13 cellular contexts compared by ENCODE assay signal in genomic region chr4:99383833-99384392, GRCh38. TPM values are rescaled to one million over a fixed set of nuclear protein-coding genes. Genes with fewer than 3 reads are reported as not detected.
DNase-seq lines count a peak whose midpoint lies in the region; ATAC-seq and TF ChIP-seq lines count a peak whose summit lies in the region.
"Had no signal": no experiment of that assay in that cellular context is flagged by ENCODE, and none has a peak within 500 bp of the region (broad histone marks: within the 10 kb centered on the region; RNA-seq: fewer than 3 reads in every experiment).

No MANE protein-coding gene starts in this region.

- TF ChIP-seq CTCF in fibroblast of the aortic adventitia (IDR thresholded peaks at IDR 0.05; ENCODE audit: insufficient read depth, low read length) (no peak), omental fat pad (IDR thresholded peaks at IDR 0.05) (no peak)

- H3K4me1 ChIP-seq in adipocyte (ENCODE audit: control insufficient read depth, insufficient read depth, low read length) = peaks cover 47% of the 10 kb centered on the region
- H3K4me1 ChIP-seq: SJCRH30 had no signal

- H3K9me3 ChIP-seq in adipocyte (ENCODE audit: control insufficient read depth, low read length) = no peaks in the 10 kb centered on the region
- H3K9me3 ChIP-seq: SJCRH30 had no signal

- peak; percentile 97 for DNase-seq in adipocyte (ENCODE audit: low read depth)
- DNase-seq in fibroblast of the aortic adventitia (ENCODE audit: low read depth) = peak; percentile 100
- DNase-seq in omental fat pad (ENCODE audit: low spot score) = no peak
- DNase-seq in ecto neural progenitor cell (ENCODE audit: low spot score) = no peak
- DNase-seq in activated CD4-positive, alpha-beta memory T cell treated with anti-CD3 and anti-CD28 coated beads, Interleukin-2, amount 10 ng/mL, durations not matched to agents 7 days and 5 days = no peak
- DNase-seq in activated gamma-delta T cell treated with Interleukin-2 at 50 U/mL for 16 hours = no peak
- DNase-seq: activated effector memory CD4-positive, alpha-beta T cell treated with anti-CD3 and anti-CD28 coated beads, Interleukin-2, amount 50 U/mL, for 16 hours; DMS53; effector memory CD4-positive, alpha-beta T cell; SJCRH30 had no signal

- ATAC-seq in omental fat pad (ENCODE audit: low FRiP score) (peak; percentile 75), GM18861 (IDR thresholded peaks at IDR 0.05; ENCODE audit: unreplicated experiment) (no peak)
- ATAC-seq: activated CD4-positive, CD25-positive, alpha-beta regulatory T cell treated with anti-CD3 and anti-CD28 coated beads, Interleukin-2, amount 50 U/mL, for 24 hours had no signal

- no peak overlapping the region for H3K27ac Mint-ChIP-seq in activated CD4-positive, alpha-beta memory T cell treated with anti-CD3 and anti-CD28 coated beads, Interleukin-2, amount 10 ng/mL, durations not matched to agents 7 days and 5 days

- H3K9ac ChIP-seq in adipocyte (ENCODE audit: low read length) = peak overlapping the region; percentile 82

- no peaks in the 10 kb centered on the region for H3K36me3 ChIP-seq in adipocyte (ENCODE audit: control insufficient read depth, insufficient read depth, low read length, severe bottlenecking)
- H3K36me3 ChIP-seq: SJCRH30 had no signal

- POLR2A ChIA-PET in activated CD4-positive, alpha-beta memory T cell treated with anti-CD3 and anti-CD28 coated beads, Interleukin-2, amount 10 ng/mL, durations not matched to agents 7 days and 5 days (lab: Charles Lee) = no interaction called here

- no peaks in the 10 kb centered on the region for H3K9me3 Mint-ChIP-seq in activated CD4-positive, alpha-beta memory T cell treated with anti-CD3 and anti-CD28 coated beads, Interleukin-2, amount 10 ng/mL, durations not matched to agents 7 days and 5 days

- H3K4me3 Mint-ChIP-seq in activated CD4-positive, alpha-beta memory T cell treated with anti-CD3 and anti-CD28 coated beads, Interleukin-2, amount 10 ng/mL, durations not matched to agents 7 days and 5 days = no peak overlapping the region

- H3K4me1 Mint-ChIP-seq in activated CD4-positive, alpha-beta memory T cell treated with anti-CD3 and anti-CD28 coated beads, Interleukin-2, amount 10 ng/mL, durations not matched to agents 7 days and 5 days = no peaks in the 10 kb centered on the region

- no peaks in the 10 kb centered on the region for H3K27me3 ChIP-seq in adipocyte (replicated peaks; ENCODE audit: control insufficient read depth, insufficient read depth, low read length)
- H3K27me3 ChIP-seq: SJCRH30 had no signal

- CTCF ChIA-PET in activated CD4-positive, alpha-beta memory T cell treated with anti-CD3 and anti-CD28 coated beads, Interleukin-2, amount 10 ng/mL, durations not matched to agents 7 days and 5 days (lab: Charles Lee) = no interaction called here

- H3K4me3 ChIP-seq in adipocyte (ENCODE audit: low read length) (peak overlapping the region; percentile 30), fibroblast of the aortic adventitia (ENCODE audit: low read depth, low read length) (no peak overlapping the region)
- H3K4me3 ChIP-seq: SJCRH30, skin epidermis had no signal

- H3K36me3 Mint-ChIP-seq in activated CD4-positive, alpha-beta memory T cell treated with anti-CD3 and anti-CD28 coated beads, Interleukin-2, amount 10 ng/mL, durations not matched to agents 7 days and 5 days (ENCODE audit: low read depth) = no peaks in the 10 kb centered on the region

- H3K27me3 Mint-ChIP-seq in activated CD4-positive, alpha-beta memory T cell treated with anti-CD3 and anti-CD28 coated beads, Interleukin-2, amount 10 ng/mL, durations not matched to agents 7 days and 5 days = peaks cover 20% of the 10 kb centered on the region

RNA-seq across cellular contexts. Expression of gene ADH1C, which starts 31.4 kb away (rescaled TPM):
- 1.4 and 24.3 TPM in 2 replicates for total RNA-seq in fibroblast of the aortic adventitia (ENCODE audit: low replicate concordance)
- total RNA-seq in omental fat pad = 100 to 1,000 TPM in 1 of 4 donors, 10 to 100 TPM in 2, 1 to 10 TPM in 1; 7.7 to 102 (median 46.9) TPM
- total RNA-seq in activated CD4-positive, alpha-beta memory T cell treated with anti-CD3 and anti-CD28 coated beads, Interleukin-2, amount 10 ng/mL, durations not matched to agents 7 days and 5 days = not detected
- total RNA-seq: SJCRH30 had no signal

RNA-seq across cellular contexts. Expression of gene ADH7, which starts 51.2 kb away (rescaled TPM):
- total RNA-seq in fibroblast of the aortic adventitia (ENCODE audit: low replicate concordance) (0.09 TPM in 1 of 2 replicates, not detected in the other), omental fat pad (not detected)
- total RNA-seq in activated CD4-positive, alpha-beta memory T cell treated with anti-CD3 and anti-CD28 coated beads, Interleukin-2, amount 10 ng/mL, durations not matched to agents 7 days and 5 days = not detected
- total RNA-seq: SJCRH30 had no signal

Comparison
In these comparisons a context has a peak if more than half of its experiments do, and no peak if none do; other contexts are left out.
1. DNase-seq: peak in adipocyte (single experiment) and fibroblast of the aortic adventitia (single experiment); none in omental fat pad (single experiment), ecto neural progenitor cell (single experiment), activated CD4-positive, alpha-beta memory T cell treated with anti-CD3 and anti-CD28 coated beads, Interleukin-2, amount 10 ng/mL, durations not matched to agents 7 days and 5 days (single experiment) and activated gamma-delta T cell treated with Interleukin-2 at 50 U/mL for 16 hours (single experiment).